1 cellular context compared by ENCODE assay signal in genomic region chr11:14764213-14764898, GRCh38.
TF ChIP-seq lines count a peak whose summit lies in the region.

No MANE protein-coding gene starts in this region.

TF ChIP-seq in HepG2, 621 proteins besides CTCF, POLR2A, EP300 and RAD21 (continued from another document):
- 0 out of 2 replicates have a peak, but pooled peaks have one; percentile 35 for TF ChIP-seq ZNF362 (CRISPR knock-in tag; IDR thresholded peaks at IDR 0.05; ENCODE audit: borderline replicate concordance)
